12 cellular contexts compared by ENCODE assay signal in genomic region chr9:132998221-132998620, GRCh38. TPM values are rescaled to one million over a fixed set of nuclear protein-coding genes. Genes with fewer than 3 reads are reported as not detected.
A peak's percentile ranks its signal among the peaks of the same experiment; 100 is the strongest.
DNase-seq lines count a peak whose midpoint lies in the region; ATAC-seq, FAIRE-seq and TF ChIP-seq lines count a peak whose summit lies in the region.
"Not testable (repeated sequence)": the region's sequence is repeated elsewhere in the genome, so short reads cannot be mapped to it uniquely, and the experiment has no call there.
"Had no signal": no experiment of that assay in that cellular context is flagged by ENCODE, and none has a peak within 500 bp of the region (broad histone marks: within the 10 kb centered on the region; RNA-seq: fewer than 3 reads in every experiment).

No MANE protein-coding gene starts in this region.

- CTCF ChIA-PET in K562 (lab: Yijun Ruan, JAX; ENCODE audit: low intra/inter-chr PET ratio): not testable (repeated sequence)
- CTCF ChIA-PET in HepG2 (lab: Yijun Ruan, JAX; ENCODE audit: low intra/inter-chr PET ratio, low total read pairs): interaction anchor here (1.4 kb wide), 1 partner anchor 24 kb away, joined by 4 read pairs; no protein-coding TSS in a partner anchor

- peak overlapping the region; percentile 62 for H3K9ac ChIP-seq in Loucy (ENCODE audit: low read depth, low read length, poor library complexity, severe bottlenecking)
- H3K9ac ChIP-seq in K562 (ENCODE audit: insufficient read depth in 1 of 2, low read depth in 2 of 2, low read length in 2 of 2); endodermal cell (ENCODE audit: extremely low read depth, low read length, poor library complexity, severe bottlenecking); HepG2 (ENCODE audit: insufficient read depth, low read depth, low read length): not testable (repeated sequence)

- not testable (repeated sequence) for H3K36me3 Mint-ChIP-seq in endodermal cell (ENCODE audit: low read depth)

- H4K20me1 ChIP-seq in Loucy (ENCODE audit: insufficient read depth, low read length, poor library complexity, severe bottlenecking); K562 (replicated peaks; ENCODE audit: control insufficient read depth, insufficient read depth, low read length); HepG2 (ENCODE audit: insufficient read depth, low read length): not testable (repeated sequence)

- peaks cover 81% of the 10 kb centered on the region for H3K4me1 ChIP-seq in Loucy (ENCODE audit: insufficient read depth, low read length, poor library complexity, severe bottlenecking)
- H3K4me1 ChIP-seq in K562 (replicated peaks in 1 of 2; ENCODE audit: control insufficient read depth in 2 of 2, insufficient read depth in 2 of 2, low read length in 2 of 2): peaks cover 83 to 84% of the 10 kb centered on the region in 2 experiments
- not testable (repeated sequence) for H3K4me1 ChIP-seq in endodermal cell (ENCODE audit: control insufficient read depth, insufficient read depth, low read length)
- peaks cover 54% of the 10 kb centered on the region for H3K4me1 ChIP-seq in HepG2 (ENCODE audit: insufficient read depth, low read length)

- not testable (repeated sequence) for H3K27me3 ChIP-seq in Loucy (ENCODE audit: insufficient read depth, low read length, poor library complexity, severe bottlenecking); K562 (ENCODE audit: control insufficient read depth in 2 of 2, insufficient read depth in 2 of 2, low read length in 2 of 2)
- H3K27me3 ChIP-seq in endodermal cell (ENCODE audit: control insufficient read depth, insufficient read depth, low read length, poor library complexity, severe bottlenecking): peaks cover 10% of the 10 kb centered on the region
- H3K27me3 ChIP-seq in HepG2 (ENCODE audit: control insufficient read depth in 1 of 2, insufficient read depth in 2 of 2, low read length in 2 of 2): peaks cover 13 to 56% of the 10 kb centered on the region in 2 experiments

- not testable (repeated sequence) for H3K9me1 ChIP-seq in K562 (ENCODE audit: control insufficient read depth, insufficient read depth, low read length)

- ATAC-seq in K562, HepG2: not testable (repeated sequence)

- POLR2A ChIA-PET in K562 (lab: Yijun Ruan, JAX): interaction anchor here (0.7 kb wide), 1 partner anchor 525 kb away, joined by 3 read pairs; no protein-coding TSS in a partner anchor
- POLR2A ChIA-PET in HepG2 (lab: Yijun Ruan, JAX): interaction anchor here (1.0 kb wide), 1 partner anchor 32 kb away, joined by 3 read pairs; no protein-coding TSS in a partner anchor

- not testable (repeated sequence) for H3K27ac ChIP-seq in K562 (ENCODE audit: extremely low read depth, low read depth, low read length); endodermal cell (ENCODE audit: low read depth, low read length); HepG2 (ENCODE audit: extremely low read length, insufficient read depth, low read length)

- H3K9me2 ChIP-seq in Loucy (replicated peaks; ENCODE audit: low read depth, low read length): not testable (repeated sequence)

- H3K4me1 Mint-ChIP-seq in endodermal cell: peaks cover 44% of the 10 kb centered on the region

- not testable (repeated sequence) for H3K4me3 Mint-ChIP-seq in endodermal cell

- intact Hi-C loops in K562 (cut with micrococcal nuclease): not testable (repeated sequence)
- intact Hi-C loops in HepG2 (cut with micrococcal nuclease; ENCODE audit: unreplicated experiment): loop anchor here (10.0 kb wide), 1 partner anchor 1447 kb away; no protein-coding TSS in a partner anchor

- not testable (repeated sequence) for H3K36me3 ChIP-seq in Loucy (ENCODE audit: insufficient read depth, low read length); endodermal cell (ENCODE audit: control insufficient read depth, insufficient read depth, low read length); HepG2 (replicated peaks in 1 of 2; ENCODE audit: control insufficient read depth in 1 of 2, insufficient read depth in 2 of 2, low read length in 2 of 2)
- H3K36me3 ChIP-seq in K562 (ENCODE audit: control insufficient read depth, insufficient read depth, low read length): peaks cover 13% of the 10 kb centered on the region; the same call in 2 of the 3 replicates

- not testable (repeated sequence) for H3K9me3 Mint-ChIP-seq in endodermal cell

- not testable (repeated sequence) for H3K9me3 ChIP-seq in Loucy (ENCODE audit: insufficient read depth, low read depth, low read length); K562 (replicated peaks; ENCODE audit: control insufficient read depth, insufficient read depth, low read depth, low read length); endodermal cell (ENCODE audit: control insufficient read depth, low read length); HepG2 (ENCODE audit: low read length)

- H3K79me2 ChIP-seq in Loucy (ENCODE audit: insufficient read depth, low read length); K562 (ENCODE audit: control insufficient read depth, insufficient read depth, low read length); HepG2 (ENCODE audit: insufficient read depth, low read length): not testable (repeated sequence)

- BruUV-seq in K562 (replicated peaks; lab: Mats Ljungman, UMichigan); HepG2 (replicated peaks; lab: Mats Ljungman, UMichigan): not testable (repeated sequence)

- not testable (repeated sequence) for TF ChIP-seq RAD21 in K562 (CRISPR knock-in tag; conservative IDR thresholded peaks at IDR 0.05 in 1 of 2, IDR thresholded peaks at IDR 0.05 in 1 of 2); HepG2 (CRISPR knock-in tag; IDR thresholded peaks at IDR 0.05)

- not testable (repeated sequence) for H3K27ac Mint-ChIP-seq in endodermal cell

- H2AFZ ChIP-seq in Loucy (ENCODE audit: low read length); K562 (ENCODE audit: low read depth, low read length); HepG2 (ENCODE audit: low read length): not testable (repeated sequence)

- H3F3A ChIP-seq in Loucy (ENCODE audit: low read depth): not testable (repeated sequence)

- FAIRE-seq in K562 (lab: Jason Lieb, UNC); HepG2 (lab: Jason Lieb, UNC): not testable (repeated sequence)

- in situ Hi-C loops in K562 (cut with MboI); HepG2 (cut with HindIII; ENCODE audit: extremely low pct_ligation_motif_present, low pct_unique_long_range_greater_than_20kb): not testable (repeated sequence)

- DNase-seq in K562 (ENCODE audit: extremely low read depth in 1 of 4, low spot score in 3 of 4); HepG2 (ENCODE audit: low spot score): not testable (repeated sequence)
- peak; percentile 3 for DNase-seq in endodermal cell

- H3K4me2 ChIP-seq in Loucy (ENCODE audit: low read depth, low read length, poor library complexity, severe bottlenecking): peak overlapping the region; percentile 9
- not testable (repeated sequence) for H3K4me2 ChIP-seq in K562 (ENCODE audit: insufficient read depth, low read length); HepG2 (ENCODE audit: low read depth, low read length)

- H3K27me3 Mint-ChIP-seq in endodermal cell (ENCODE audit: insufficient read depth): peaks cover 13% of the 10 kb centered on the region

- TF ChIP-seq EP300 in K562 (IDR thresholded peaks at IDR 0.05; ENCODE audit: low read length); HepG2 (IDR thresholded peaks at IDR 0.05; ENCODE audit: low read depth in 2 of 2, low read length in 2 of 2); HepG2 (CRISPR knock-in tag; IDR thresholded peaks at IDR 0.05; ENCODE audit: borderline replicate concordance): not testable (repeated sequence)

- H3K4me3 ChIP-seq in Loucy (ENCODE audit: low read length, poor library complexity, severe bottlenecking); K562; endodermal cell (ENCODE audit: low read length); HepG2 (replicated peaks in 1 of 3; ENCODE audit: insufficient read depth in 1 of 3, low read depth in 2 of 3, low read length in 3 of 3): not testable (repeated sequence)

- TF ChIP-seq POLR2A in K562 (conservative IDR thresholded peaks at IDR 0.05); HepG2 (IDR thresholded peaks at IDR 0.05; ENCODE audit: insufficient read depth in 1 of 2, low read depth in 2 of 2, low read length in 2 of 2): not testable (repeated sequence)

- TF ChIP-seq CTCF in Loucy (conservative IDR thresholded peaks at IDR 0.05; ENCODE audit: low read length); K562 (IDR thresholded peaks at IDR 0.05 in 2 of 3, conservative IDR thresholded peaks at IDR 0.05 in 1 of 3; ENCODE audit: insufficient read depth in 2 of 3, low read depth in 1 of 3, low read length in 3 of 3); endodermal cell (conservative IDR thresholded peaks at IDR 0.05); HepG2 (CRISPR knock-in tag; IDR thresholded peaks at IDR 0.05): not testable (repeated sequence)

- WGBS in K562 (ENCODE audit: insufficient coverage, low coverage, missing lambda C conversion rate): 84% methylated on average over 3 of the region's 4 CpGs
- whole genome bisulfite sequencing in endodermal cell (ENCODE audit: insufficient coverage in 1 of 2, insufficient read length in 1 of 2), 2 experiments: 99 to 100% methylated on average over 2 to 3 of the region's 4 CpGs
- 12% methylated on average over 4 of the region's 4 CpGs for WGBS in HepG2 (ENCODE audit: low lambda C conversion rate)

RNA-seq across cellular contexts. Expression of gene GFI1B, which starts 19.7 kb away (rescaled TPM):
- 11.1 and 39.0 TPM in 2 replicates for total RNA-seq in K562 (2011; cell fraction: chromatin; rRNA removed; ENCODE audit: low replicate concordance)
- 28.2 and 30.4 TPM in 2 replicates for total RNA-seq in K562 (2011; cell fraction: nucleolus; rRNA removed)
- total RNA-seq in K562 (2011; cell fraction: nucleoplasm; rRNA removed): 20.0 and 26.4 TPM in 2 replicates
- total RNA-seq in K562 (2014; rRNA removed): 40.3 and 62.9 TPM in 2 replicates
- total RNA-seq in K562 (2014; rRNA removed; fragmentation: Illumina TruSeq; extraction: Trizol): 17.5 and 20.1 TPM in 2 replicates
- total RNA-seq in K562 (2015; rRNA removed; fragmentation: Illumina TruSeq; extraction: Trizol): 34.5 and 34.6 TPM in 2 replicates
- total RNA-seq in K562 (2021): 73.4 and 75.7 TPM in 2 replicates
- 34.4 and 57.7 TPM in 2 replicates for polyA plus RNA-seq in K562 (2011; rRNA removed)
- polyA plus RNA-seq in K562 (2011; cell fraction: cytosol; rRNA removed): 53.6 and 133 TPM in 2 replicates
- 64.3 and 118 TPM in 2 replicates for polyA plus RNA-seq in K562 (2011; cell fraction: nucleus; rRNA removed)
- 64.2 and 77.5 TPM in 2 replicates for polyA plus RNA-seq in K562 (2012)
- 51.8 and 73.3 TPM in 2 replicates for polyA plus RNA-seq in K562 (2014; fragmentation: Illumina TruSeq; extraction: Trizol)
- 10 to 100 TPM in 1 of 2 experiments, 1 to 10 TPM in 1; 8.0 to 19.1 TPM for polyA plus RNA-seq in K562 (2014; fragmentation: Nextera tagmentation; extraction: Ambion mirVana)
- polyA plus RNA-seq in K562 (2014; rRNA removed): 47.2 and 50.1 TPM in 2 replicates
- 16.7 and 22.0 TPM in 2 replicates for polyA minus RNA-seq in K562 (2011; rRNA and poly(A)+ RNA removed)
- 47.9 and 57.4 TPM in 2 replicates for polyA minus RNA-seq in K562 (2011; cell fraction: cytosol; rRNA and poly(A)+ RNA removed)
- polyA minus RNA-seq in K562 (2011; cell fraction: nucleus; rRNA and poly(A)+ RNA removed): 20.3 and 22.1 TPM in 2 replicates
- total RNA-seq in endodermal cell: under 1 TPM in 1 of 2 donors, not detected in 1; 0.44 TPM
- not detected for polyA plus RNA-seq in endodermal cell (2013, experiment 1 of 2)
- not detected for polyA plus RNA-seq in endodermal cell (2013, experiment 2 of 2)
- total RNA-seq in HepG2 (2016; rRNA removed; fragmentation: Illumina TruSeq; extraction: Trizol): 0.51 TPM in 1 of 2 replicates, not detected in the other
- total RNA-seq in HepG2 (2016; cell fraction: cytosol; rRNA removed; fragmentation: Illumina TruSeq; extraction: Trizol; ENCODE audit: low read depth): not detected in 2 replicates
- 0.24 and 0.56 TPM in 2 replicates for total RNA-seq in HepG2 (2016; cell fraction: insoluble cytoplasmic fraction; rRNA removed; fragmentation: Illumina TruSeq; extraction: Trizol)
- 0.15 and 0.52 TPM in 2 replicates for total RNA-seq in HepG2 (2016; cell fraction: membrane; rRNA removed; fragmentation: Illumina TruSeq; extraction: Trizol)
- 0.28 TPM in 1 of 2 replicates, not detected in the other for total RNA-seq in HepG2 (2016; cell fraction: nucleus; rRNA removed; fragmentation: Illumina TruSeq; extraction: Trizol)
- polyA plus RNA-seq in HepG2 (2011; rRNA removed): 0.15 and 0.26 TPM in 2 replicates
- polyA plus RNA-seq in HepG2 (2011; cell fraction: cytosol; rRNA removed): 0.15 and 0.18 TPM in 2 replicates
- polyA plus RNA-seq in HepG2 (2011; cell fraction: nucleus; rRNA removed): 0.19 and 0.26 TPM in 2 replicates
- 0.19 and 0.80 TPM in 2 replicates for polyA plus RNA-seq in HepG2 (2012)
- 0.09 and 0.19 TPM in 2 replicates for polyA plus RNA-seq in HepG2 (2016; cell fraction: cytosol; fragmentation: Illumina TruSeq; extraction: Trizol; ENCODE audit: low read depth)
- polyA plus RNA-seq in HepG2 (2016; cell fraction: insoluble cytoplasmic fraction; fragmentation: Illumina TruSeq; extraction: Trizol; ENCODE audit: low read depth): 0.21 and 0.30 TPM in 2 replicates
- 0.19 and 0.32 TPM in 2 replicates for polyA plus RNA-seq in HepG2 (2016; cell fraction: membrane; fragmentation: Illumina TruSeq; extraction: Trizol; ENCODE audit: low read depth)
- 0.49 TPM in 1 of 2 replicates, not detected in the other for polyA plus RNA-seq in HepG2 (2016; cell fraction: nucleus; fragmentation: Illumina TruSeq; extraction: Trizol; ENCODE audit: insufficient read depth, low read depth)
- polyA minus RNA-seq in HepG2 (2011; rRNA and poly(A)+ RNA removed; ENCODE audit: low replicate concordance): 0.35 and 0.42 TPM in 2 replicates
- polyA minus RNA-seq in HepG2 (2011; cell fraction: cytosol; rRNA and poly(A)+ RNA removed): not detected in 2 replicates
- 0.13 TPM in 1 of 2 replicates, not detected in the other for polyA minus RNA-seq in HepG2 (2011; cell fraction: nucleus; rRNA and poly(A)+ RNA removed)
- total RNA-seq: A673; B cell; Calu3; CD4-positive, alpha-beta memory T cell; CD8-positive, alpha-beta memory T cell; CD8-positive, alpha-beta T cell; Daoy had no signal
- polyA plus RNA-seq: BJ; CD4-positive, alpha-beta memory T cell; CD8-positive, alpha-beta memory T cell had no signal

RNA-seq across cellular contexts. Expression of gene GTF3C5, which starts 32.6 kb away (rescaled TPM):
- total RNA-seq in K562 (2011; cell fraction: chromatin; rRNA removed; ENCODE audit: low replicate concordance): 66.1 and 166 TPM in 2 replicates
- total RNA-seq in K562 (2011; cell fraction: nucleolus; rRNA removed): 99.4 and 113 TPM in 2 replicates
- 67.0 and 84.1 TPM in 2 replicates for total RNA-seq in K562 (2011; cell fraction: nucleoplasm; rRNA removed)
- total RNA-seq in K562 (2014; rRNA removed) (118 and 134 TPM in 2 replicates), K562 (2014; rRNA removed; fragmentation: Illumina TruSeq; extraction: Trizol) (43.2 and 58.5 TPM in 2 replicates), K562 (2015; rRNA removed; fragmentation: Illumina TruSeq; extraction: Trizol) (80.7 and 83.7 TPM in 2 replicates), K562 (2021) (106 and 110 TPM in 2 replicates), endodermal cell (10 to 100 TPM; 89.7 to 94.6 TPM), HepG2 (2016; rRNA removed; fragmentation: Illumina TruSeq; extraction: Trizol) (43.4 and 66.9 TPM in 2 replicates)
- polyA plus RNA-seq in K562 (2011; rRNA removed) (80.2 TPM in 2 replicates), K562 (2014; fragmentation: Illumina TruSeq; extraction: Trizol) (105 and 107 TPM in 2 replicates), K562 (2014; fragmentation: Nextera tagmentation; extraction: Ambion mirVana) (1 to 10 TPM; 3.8 to 8.4 TPM), K562 (2014; rRNA removed) (95.1 and 107 TPM in 2 replicates), HepG2 (2011; rRNA removed) (92.6 and 110 TPM in 2 replicates)
- 88.7 and 143 TPM in 2 replicates for polyA plus RNA-seq in K562 (2011; cell fraction: cytosol; rRNA removed)
- 254 and 348 TPM in 2 replicates for polyA plus RNA-seq in K562 (2011; cell fraction: nucleus; rRNA removed)
- 75.0 and 82.6 TPM in 2 replicates for polyA plus RNA-seq in K562 (2012)
- polyA minus RNA-seq in K562 (2011; rRNA and poly(A)+ RNA removed): 52.2 and 85.8 TPM in 2 replicates
- polyA minus RNA-seq in K562 (2011; cell fraction: cytosol; rRNA and poly(A)+ RNA removed): 57.6 and 64.2 TPM in 2 replicates
- polyA minus RNA-seq in K562 (2011; cell fraction: nucleus; rRNA and poly(A)+ RNA removed): 59.4 and 67.3 TPM in 2 replicates
- 83.2 TPM for polyA plus RNA-seq in endodermal cell (2013, experiment 1 of 2)
- 78.9 TPM for polyA plus RNA-seq in endodermal cell (2013, experiment 2 of 2)
- total RNA-seq in HepG2 (2016; cell fraction: cytosol; rRNA removed; fragmentation: Illumina TruSeq; extraction: Trizol; ENCODE audit: low read depth): 11.7 and 12.3 TPM in 2 replicates
- 37.9 and 65.5 TPM in 2 replicates for total RNA-seq in HepG2 (2016; cell fraction: insoluble cytoplasmic fraction; rRNA removed; fragmentation: Illumina TruSeq; extraction: Trizol)
- total RNA-seq in HepG2 (2016; cell fraction: membrane; rRNA removed; fragmentation: Illumina TruSeq; extraction: Trizol): 20.2 and 20.6 TPM in 2 replicates
- 76.0 and 76.7 TPM in 2 replicates for total RNA-seq in HepG2 (2016; cell fraction: nucleus; rRNA removed; fragmentation: Illumina TruSeq; extraction: Trizol)
- 46.1 and 57.8 TPM in 2 replicates for polyA plus RNA-seq in HepG2 (2011; cell fraction: cytosol; rRNA removed)
- polyA plus RNA-seq in HepG2 (2011; cell fraction: nucleus; rRNA removed): 477 and 487 TPM in 2 replicates
- polyA plus RNA-seq in HepG2 (2012): 45.0 and 56.0 TPM in 2 replicates
- polyA plus RNA-seq in HepG2 (2016; cell fraction: cytosol; fragmentation: Illumina TruSeq; extraction: Trizol; ENCODE audit: low read depth): 5.5 and 5.8 TPM in 2 replicates
- 45.6 and 51.5 TPM in 2 replicates for polyA plus RNA-seq in HepG2 (2016; cell fraction: insoluble cytoplasmic fraction; fragmentation: Illumina TruSeq; extraction: Trizol; ENCODE audit: low read depth)
- polyA plus RNA-seq in HepG2 (2016; cell fraction: membrane; fragmentation: Illumina TruSeq; extraction: Trizol; ENCODE audit: low read depth): 13.2 and 13.8 TPM in 2 replicates
- 196 and 212 TPM in 2 replicates for polyA plus RNA-seq in HepG2 (2016; cell fraction: nucleus; fragmentation: Illumina TruSeq; extraction: Trizol; ENCODE audit: insufficient read depth, low read depth)
- polyA minus RNA-seq in HepG2 (2011; rRNA and poly(A)+ RNA removed; ENCODE audit: low replicate concordance): 27.9 and 79.3 TPM in 2 replicates
- polyA minus RNA-seq in HepG2 (2011; cell fraction: cytosol; rRNA and poly(A)+ RNA removed): 24.3 and 26.7 TPM in 2 replicates
- polyA minus RNA-seq in HepG2 (2011; cell fraction: nucleus; rRNA and poly(A)+ RNA removed): 98.5 and 99.1 TPM in 2 replicates

RNA-seq across cellular contexts. Expression of gene TSC1, which starts 53.8 kb away (rescaled TPM):
- total RNA-seq in K562 (2011; cell fraction: chromatin; rRNA removed; ENCODE audit: low replicate concordance): 176 and 239 TPM in 2 replicates
- total RNA-seq in K562 (2011; cell fraction: nucleolus; rRNA removed): 81.0 and 95.1 TPM in 2 replicates
- 122 and 132 TPM in 2 replicates for total RNA-seq in K562 (2011; cell fraction: nucleoplasm; rRNA removed)
- 6.9 and 12.8 TPM in 2 replicates for total RNA-seq in K562 (2014; rRNA removed)
- 17.6 and 18.6 TPM in 2 replicates for total RNA-seq in K562 (2014; rRNA removed; fragmentation: Illumina TruSeq; extraction: Trizol)
- 19.8 and 20.5 TPM in 2 replicates for total RNA-seq in K562 (2015; rRNA removed; fragmentation: Illumina TruSeq; extraction: Trizol)
- 21.1 and 22.8 TPM in 2 replicates for total RNA-seq in K562 (2021)
- 37.6 and 40.1 TPM in 2 replicates for polyA plus RNA-seq in K562 (2011; rRNA removed)
- 21.4 and 26.3 TPM in 2 replicates for polyA plus RNA-seq in K562 (2011; cell fraction: cytosol; rRNA removed)
- polyA plus RNA-seq in K562 (2011; cell fraction: nucleus; rRNA removed): 149 and 159 TPM in 2 replicates
- polyA plus RNA-seq in K562 (2012): 15.2 and 16.8 TPM in 2 replicates
- polyA plus RNA-seq in K562 (2014; fragmentation: Illumina TruSeq; extraction: Trizol): 16.9 and 19.4 TPM in 2 replicates
- 10 to 100 TPM in 1 of 2 experiments, 1 to 10 TPM in 1; 8.0 to 10.6 TPM for polyA plus RNA-seq in K562 (2014; fragmentation: Nextera tagmentation; extraction: Ambion mirVana)
- 9.7 and 11.5 TPM in 2 replicates for polyA plus RNA-seq in K562 (2014; rRNA removed)
- 75.4 and 94.9 TPM in 2 replicates for polyA minus RNA-seq in K562 (2011; rRNA and poly(A)+ RNA removed)
- polyA minus RNA-seq in K562 (2011; cell fraction: cytosol; rRNA and poly(A)+ RNA removed): 14.1 and 20.7 TPM in 2 replicates
- 59.4 and 126 TPM in 2 replicates for polyA minus RNA-seq in K562 (2011; cell fraction: nucleus; rRNA and poly(A)+ RNA removed)
- total RNA-seq in endodermal cell: 10 to 100 TPM; 67.8 to 72.9 TPM
- polyA plus RNA-seq in endodermal cell (2013, experiment 1 of 2): 37.9 TPM
- 33.7 TPM for polyA plus RNA-seq in endodermal cell (2013, experiment 2 of 2)
- 26.3 and 31.6 TPM in 2 replicates for total RNA-seq in HepG2 (2016; rRNA removed; fragmentation: Illumina TruSeq; extraction: Trizol)
- total RNA-seq in HepG2 (2016; cell fraction: cytosol; rRNA removed; fragmentation: Illumina TruSeq; extraction: Trizol; ENCODE audit: low read depth): 18.0 and 21.2 TPM in 2 replicates
- 24.1 and 31.9 TPM in 2 replicates for total RNA-seq in HepG2 (2016; cell fraction: insoluble cytoplasmic fraction; rRNA removed; fragmentation: Illumina TruSeq; extraction: Trizol)
- 29.5 and 37.4 TPM in 2 replicates for total RNA-seq in HepG2 (2016; cell fraction: membrane; rRNA removed; fragmentation: Illumina TruSeq; extraction: Trizol)
- 49.4 and 54.4 TPM in 2 replicates for total RNA-seq in HepG2 (2016; cell fraction: nucleus; rRNA removed; fragmentation: Illumina TruSeq; extraction: Trizol)
- polyA plus RNA-seq in HepG2 (2011; rRNA removed): 58.0 and 66.1 TPM in 2 replicates
- polyA plus RNA-seq in HepG2 (2011; cell fraction: cytosol; rRNA removed): 25.6 and 30.5 TPM in 2 replicates
- 178 and 179 TPM in 2 replicates for polyA plus RNA-seq in HepG2 (2011; cell fraction: nucleus; rRNA removed)
- 26.8 and 27.3 TPM in 2 replicates for polyA plus RNA-seq in HepG2 (2012)
- 9.8 and 11.1 TPM in 2 replicates for polyA plus RNA-seq in HepG2 (2016; cell fraction: cytosol; fragmentation: Illumina TruSeq; extraction: Trizol; ENCODE audit: low read depth)
- polyA plus RNA-seq in HepG2 (2016; cell fraction: insoluble cytoplasmic fraction; fragmentation: Illumina TruSeq; extraction: Trizol; ENCODE audit: low read depth): 17.1 and 17.6 TPM in 2 replicates
- polyA plus RNA-seq in HepG2 (2016; cell fraction: membrane; fragmentation: Illumina TruSeq; extraction: Trizol; ENCODE audit: low read depth): 17.7 and 18.0 TPM in 2 replicates
- 64.5 and 67.0 TPM in 2 replicates for polyA plus RNA-seq in HepG2 (2016; cell fraction: nucleus; fragmentation: Illumina TruSeq; extraction: Trizol; ENCODE audit: insufficient read depth, low read depth)
- 139 and 153 TPM in 2 replicates for polyA minus RNA-seq in HepG2 (2011; rRNA and poly(A)+ RNA removed; ENCODE audit: low replicate concordance)
- 26.9 and 27.7 TPM in 2 replicates for polyA minus RNA-seq in HepG2 (2011; cell fraction: cytosol; rRNA and poly(A)+ RNA removed)
- 182 and 218 TPM in 2 replicates for polyA minus RNA-seq in HepG2 (2011; cell fraction: nucleus; rRNA and poly(A)+ RNA removed)

Comparison
In these comparisons a context has a peak if more than half of its experiments do, and no peak if none do; other contexts are left out.
1. RNA of gene GFI1B, which starts 19.7 kb away (total RNA-seq): 11.1 to 75.7 TPM in K562; 0.15 to 0.56 TPM in HepG2 and 0.44 TPM in endodermal cell; every median in the first group is over 4 times any median in the second.